1 cellular context compared by ENCODE assay signal in genomic region chr6:131640576-131640975, GRCh38.
A peak's percentile ranks its signal among the peaks of the same experiment; 100 is the strongest.
TF ChIP-seq lines count a peak whose summit lies in the region.

No MANE protein-coding gene starts in this region.

TF ChIP-seq in K562, 482 proteins besides CTCF, POLR2A, EP300 and RAD21 (continued from another document and continues in another):
- TF ChIP-seq JUN (IDR thresholded peaks at IDR 0.05; ENCODE audit: borderline replicate concordance, low read depth, low read length) (no peak), JUN (CRISPR knock-in tag; IDR thresholded peaks at IDR 0.05; ENCODE audit: borderline replicate concordance) (no peak), ZNF263 (CRISPR knock-in tag; IDR thresholded peaks at IDR 0.05; ENCODE audit: borderline replicate concordance) (no peak), CAMTA2 (CRISPR knock-in tag; conservative IDR thresholded peaks at IDR 0.05) (no peak), EHMT2 (IDR thresholded peaks at IDR 0.05) (no peak), GATAD2B (IDR thresholded peaks at IDR 0.05; ENCODE audit: borderline replicate concordance) (peak; percentile 79), SMAD2 (IDR thresholded peaks at IDR 0.05; ENCODE audit: low read depth, low read length) (no peak), PHB2 (IDR thresholded peaks at IDR 0.05; ENCODE audit: low read depth) (no peak), ZNF707 (CRISPR knock-in tag; conservative IDR thresholded peaks at IDR 0.05) (no peak), ETV1 (tag; conservative IDR thresholded peaks at IDR 0.05; ENCODE audit: low read depth) (no peak), MYC (IDR thresholded peaks at IDR 0.05; ENCODE audit: low read depth, low read length) (no peak; the same call in 1 of the 2 replicates), MYC (CRISPR knock-in tag; IDR thresholded peaks at IDR 0.05; ENCODE audit: borderline replicate concordance, low read depth) (no peak), NFIX (CRISPR knock-in tag; IDR thresholded peaks at IDR 0.05; ENCODE audit: low read depth) (no peak), NCOA1 (IDR thresholded peaks at IDR 0.05; ENCODE audit: low read depth) (peak; percentile 67; the same call in 1 of the 2 replicates), BRF1 (IDR thresholded peaks at IDR 0.05; ENCODE audit: borderline replicate concordance, extremely low read depth, insufficient read length) (no peak), CBFA2T3 (IDR thresholded peaks at IDR 0.05) (peak; percentile 85), CREM (IDR thresholded peaks at IDR 0.05; ENCODE audit: low read depth) (peak; percentile 85), ZNF592 (IDR thresholded peaks at IDR 0.05) (peak; percentile 72), PHF21A (IDR thresholded peaks at IDR 0.05; ENCODE audit: borderline replicate concordance, low read depth) (no peak), STAT5A (IDR thresholded peaks at IDR 0.05; ENCODE audit: borderline replicate concordance, low read length) (peak; percentile 63; the same call in 1 of the 2 replicates), MCM2 (IDR thresholded peaks at IDR 0.05; ENCODE audit: low read depth) (no peak), EP400 (IDR thresholded peaks at IDR 0.05) (peak; percentile 40; the same call in 1 of the 2 replicates), JUND (IDR thresholded peaks at IDR 0.05; ENCODE audit: borderline replicate concordance, low read depth, low read length) (peak; percentile 47; the same call in 1 of the 2 replicates), JUND (tag; IDR thresholded peaks at IDR 0.05; ENCODE audit: borderline replicate concordance, low read depth, low read length) (peak; percentile 74; the same call in 2 of the 3 replicates), TBL1XR1 (IDR thresholded peaks at IDR 0.05; ENCODE audit: low read length in 2 of 2) (peak in 1 of 2 experiments; percentile 75; a peak in 2 of 4 replicates), REST (CRISPR knock-in tag; IDR thresholded peaks at IDR 0.05; ENCODE audit: low read depth) (no peak), KDM1A (IDR thresholded peaks at IDR 0.05) (0 out of 4 replicates have a peak, but pooled peaks of 1 of the 2 experiments have one; percentile 30), HDAC6 (IDR thresholded peaks at IDR 0.05; ENCODE audit: low read depth, low read length) (no peak), DEAF1 (CRISPR knock-in tag; IDR thresholded peaks at IDR 0.05) (no peak), RUNX1 (IDR thresholded peaks at IDR 0.05; ENCODE audit: low read depth) (no peak), SOX6 (IDR thresholded peaks at IDR 0.05) (peak; percentile 90), CC2D1A (IDR thresholded peaks at IDR 0.05) (no peak), RBM17 (IDR thresholded peaks at IDR 0.05; ENCODE audit: borderline replicate concordance, low read depth, low read length) (no peak), CUX1 (CRISPR knock-in tag; IDR thresholded peaks at IDR 0.05) (no peak), SETDB1 (IDR thresholded peaks at IDR 0.05; ENCODE audit: low read length) (no peak), FOXM1 (IDR thresholded peaks at IDR 0.05; ENCODE audit: low read depth) (0 out of 2 replicates have a peak, but pooled peaks have one; percentile 37), FOXM1 (CRISPR knock-in tag; IDR thresholded peaks at IDR 0.05; ENCODE audit: low read depth) (no peak), ESRRB (CRISPR knock-in tag; IDR thresholded peaks at IDR 0.05; ENCODE audit: borderline replicate concordance) (no peak), FOSL1 (tag; conservative IDR thresholded peaks at IDR 0.05) (peak; percentile 74), ETS1 (conservative IDR thresholded peaks at IDR 0.05; ENCODE audit: control insufficient read depth, low read depth, low read length) (no peak), IRF2 (CRISPR knock-in tag; IDR thresholded peaks at IDR 0.05) (no peak), VEZF1 (CRISPR knock-in tag; IDR thresholded peaks at IDR 0.05) (peak; percentile 10; the same call in 1 of the 2 replicates), ZNF140 (CRISPR knock-in tag; IDR thresholded peaks at IDR 0.05) (no peak), MTA2 (IDR thresholded peaks at IDR 0.05; ENCODE audit: low read depth) (no peak; the same call in 1 of the 2 replicates), MCM7 (IDR thresholded peaks at IDR 0.05) (no peak), ZHX1 (conservative IDR thresholded peaks at IDR 0.05; ENCODE audit: low read length) (no peak), ZNF217 (CRISPR knock-in tag; IDR thresholded peaks at IDR 0.05) (no peak)
